Comparison of ENCODE assay signal across 17 cellular contexts in genomic region chr12:83665755-83666154, GRCh38.
DNase-seq lines count a peak whose midpoint lies in the region; TF ChIP-seq lines count a peak whose summit lies in the region.
"Had no signal": no experiment of that assay in that cellular context is flagged by ENCODE, and none has a peak within 500 bp of the region (broad histone marks: within the 10 kb centered on the region; RNA-seq: fewer than 3 reads in every experiment).

No MANE protein-coding gene starts in this region.

- H3K79me2 ChIP-seq in neural cell (replicated peaks; ENCODE audit: insufficient read depth, low read length), result no peaks in the 10 kb centered on the region

- no peak overlapping the region for H3K4me3 ChIP-seq in BE2C (ENCODE audit: low read depth, low read length)
- H3K4me3 ChIP-seq in neural cell (ENCODE audit: low read length), result peak overlapping the region; percentile 1
- H3K4me3 ChIP-seq: K562 had no signal

- peaks cover 28% of the 10 kb centered on the region for H3K4me1 ChIP-seq in BE2C

- no peak overlapping the region for H2AFZ ChIP-seq in neural cell (ENCODE audit: low read depth, low read length)

- H3K9me3 ChIP-seq in BE2C (no peaks in the 10 kb centered on the region), neural cell (ENCODE audit: low read length) (no peaks in the 10 kb centered on the region)

- no peak for TF ChIP-seq RAD21 in neural cell (conservative IDR thresholded peaks at IDR 0.05)

- H3K27me3 ChIP-seq in BE2C (no peaks in the 10 kb centered on the region), neural cell (ENCODE audit: insufficient read depth, low read depth, low read length) (no peaks in the 10 kb centered on the region)

- no peak for TF ChIP-seq EP300 in neural cell (conservative IDR thresholded peaks at IDR 0.05; ENCODE audit: poor library complexity, severe bottlenecking)

- H3F3A ChIP-seq in neural cell (ENCODE audit: insufficient read depth, low read length, poor library complexity, severe bottlenecking), result no peaks in the 10 kb centered on the region

- H4K20me1 ChIP-seq in neural cell (ENCODE audit: insufficient read depth), result no peaks in the 10 kb centered on the region

- peak; percentile 54 for DNase-seq in BE2C
- DNase-seq in NCI-H2171 (lab: John Stamatoyannopoulos, UW), result peak; percentile 79
- DNase-seq in NCI-H82 treated with DMSO at 0.1 percent for 48 hours (lab: John Stamatoyannopoulos, UW; ENCODE audit: unreplicated experiment), result peak; percentile 62
- DNase-seq in occipital lobe (lab: John Stamatoyannopoulos, UW), result no peak
- DNase-seq in glomerular visceral epithelial cell (ENCODE audit: extremely low spot score), result no peak
- DNase-seq in NK-92 (lab: John Stamatoyannopoulos, UW; ENCODE audit: unreplicated experiment), result no peak
- DNase-seq: ACHN; C1 segment of cervical spinal cord; Calu3; CD4-positive, alpha-beta T cell; DMS153; DMS79 treated with DMSO at 0.1 percent for 48 hours; EL; HCEC 1CT; HFFc6 had no signal

- no peak for TF ChIP-seq CTCF in BE2C (IDR thresholded peaks at IDR 0.05; ENCODE audit: low read depth, low read length)
- TF ChIP-seq CTCF in neural cell (IDR thresholded peaks at IDR 0.05; ENCODE audit: poor library complexity, severe bottlenecking), result no peak

- H3K36me3 ChIP-seq in BE2C (no peaks in the 10 kb centered on the region), neural cell (ENCODE audit: insufficient read depth, low read length) (no peaks in the 10 kb centered on the region)

- H3K27ac ChIP-seq in neural cell (ENCODE audit: low read length), result no peak overlapping the region

- H3K4me2 ChIP-seq in neural cell (ENCODE audit: low read length), result no peak overlapping the region

- H3K9ac ChIP-seq in neural cell (ENCODE audit: low read length), result no peak overlapping the region

- H3K9me2 ChIP-seq in neural cell (ENCODE audit: insufficient read depth, low read length), result no peaks in the 10 kb centered on the region

TF ChIP-seq in neural cell, 6 proteins besides CTCF, POLR2A, EP300 and RAD21:
- TF ChIP-seq EZH2 (IDR thresholded peaks at IDR 0.05; ENCODE audit: borderline replicate concordance, insufficient read depth, low read length, poor library complexity, severe bottlenecking) (no peak), POLR2AphosphoS5 (IDR thresholded peaks at IDR 0.05) (peak; percentile 64), TAF1 (IDR thresholded peaks at IDR 0.05; ENCODE audit: low read depth) (no peak)
- TF ChIP-seq, protein P1, sequence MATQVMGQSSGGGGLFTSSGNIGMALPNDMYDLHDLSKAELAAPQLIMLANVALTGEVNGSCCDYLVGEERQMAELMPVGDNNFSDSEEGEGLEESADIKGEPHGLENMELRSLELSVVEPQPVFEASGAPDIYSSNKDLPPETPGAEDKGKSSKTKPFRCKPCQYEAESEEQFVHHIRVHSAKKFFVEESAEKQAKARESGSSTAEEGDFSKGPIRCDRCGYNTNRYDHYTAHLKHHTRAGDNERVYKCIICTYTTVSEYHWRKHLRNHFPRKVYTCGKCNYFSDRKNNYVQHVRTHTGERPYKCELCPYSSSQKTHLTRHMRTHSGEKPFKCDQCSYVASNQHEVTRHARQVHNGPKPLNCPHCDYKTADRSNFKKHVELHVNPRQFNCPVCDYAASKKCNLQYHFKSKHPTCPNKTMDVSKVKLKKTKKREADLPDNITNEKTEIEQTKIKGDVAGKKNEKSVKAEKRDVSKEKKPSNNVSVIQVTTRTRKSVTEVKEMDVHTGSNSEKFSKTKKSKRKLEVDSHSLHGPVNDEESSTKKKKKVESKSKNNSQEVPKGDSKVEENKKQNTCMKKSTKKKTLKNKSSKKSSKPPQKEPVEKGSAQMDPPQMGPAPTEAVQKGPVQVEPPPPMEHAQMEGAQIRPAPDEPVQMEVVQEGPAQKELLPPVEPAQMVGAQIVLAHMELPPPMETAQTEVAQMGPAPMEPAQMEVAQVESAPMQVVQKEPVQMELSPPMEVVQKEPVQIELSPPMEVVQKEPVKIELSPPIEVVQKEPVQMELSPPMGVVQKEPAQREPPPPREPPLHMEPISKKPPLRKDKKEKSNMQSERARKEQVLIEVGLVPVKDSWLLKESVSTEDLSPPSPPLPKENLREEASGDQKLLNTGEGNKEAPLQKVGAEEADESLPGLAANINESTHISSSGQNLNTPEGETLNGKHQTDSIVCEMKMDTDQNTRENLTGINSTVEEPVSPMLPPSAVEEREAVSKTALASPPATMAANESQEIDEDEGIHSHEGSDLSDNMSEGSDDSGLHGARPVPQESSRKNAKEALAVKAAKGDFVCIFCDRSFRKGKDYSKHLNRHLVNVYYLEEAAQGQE (IDR thresholded peaks at IDR 0.05; ENCODE audit: borderline replicate concordance), result no peak

Comparison
In these comparisons a context has a peak if more than half of its experiments do, and no peak if none do; other contexts are left out.
1. DNase-seq: peak in BE2C (single experiment), NCI-H2171 (single experiment) and NCI-H82 treated with DMSO at 0.1 percent for 48 hours (single experiment); none in occipital lobe (single experiment), glomerular visceral epithelial cell (single experiment) and NK-92 (single experiment).